ENCODE assay signal across 1 cellular context in genomic region chr21:41961753-41962152, GRCh38.
TF ChIP-seq lines count a peak whose summit lies in the region.

No MANE protein-coding gene starts in this region.

TF ChIP-seq in GM23338, 12 proteins besides CTCF, POLR2A, EP300 and RAD21 (continued from another document):
- TF ChIP-seq ZNF114 (CRISPR knock-in tag; IDR thresholded peaks at IDR 0.05) (no peak), ZNF462 (CRISPR knock-in tag; IDR thresholded peaks at IDR 0.05) (no peak)
